16 cellular contexts compared by ENCODE assay signal in the genomic region with DNA sequence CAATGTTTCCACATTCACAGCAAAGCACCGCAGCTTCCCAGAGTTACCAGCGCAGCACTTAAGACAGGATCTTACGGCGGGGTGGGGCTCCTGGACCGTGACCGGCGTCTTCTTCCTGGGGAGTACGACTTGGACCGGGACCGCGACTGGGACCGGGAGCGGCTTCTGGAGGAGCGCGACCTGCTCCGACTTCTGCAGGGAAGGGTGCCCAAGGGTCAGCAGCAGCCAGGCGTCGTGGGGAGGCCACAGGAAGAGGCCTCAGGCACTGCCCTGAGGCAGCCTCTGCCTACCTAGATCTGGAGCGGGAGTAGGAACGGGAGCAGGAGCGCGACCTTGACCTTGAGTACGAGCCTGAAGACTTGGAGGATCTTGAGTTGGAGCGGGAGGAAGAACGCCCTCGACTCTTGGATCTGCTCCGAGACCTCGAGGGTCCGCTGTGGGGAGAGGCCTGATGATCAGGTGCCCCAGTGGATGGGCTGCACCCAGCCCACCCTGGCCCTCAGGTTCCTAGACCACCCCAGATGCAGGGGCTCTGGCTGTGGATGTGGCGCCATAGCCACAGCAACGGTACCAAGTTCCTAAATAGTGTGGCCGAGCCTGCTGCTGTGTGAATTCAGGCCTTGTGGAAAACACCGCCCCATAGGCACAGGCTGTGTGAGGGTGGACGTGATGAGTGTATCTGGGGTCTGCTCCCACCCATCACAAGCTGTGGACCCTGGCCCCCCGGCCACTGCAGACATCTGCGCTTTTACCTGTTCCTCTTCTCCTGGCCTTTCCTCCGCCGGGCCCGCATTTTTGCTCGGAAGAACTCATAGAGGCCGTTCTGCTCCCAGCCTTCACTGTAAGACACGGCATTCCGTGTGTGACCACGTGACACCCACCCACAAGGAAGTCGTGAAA. TPM values are rescaled to one million over a fixed set of nuclear protein-coding genes. Genes with fewer than 3 reads are reported as not detected.
DNase-seq lines count a peak whose midpoint lies in the region; ATAC-seq and TF ChIP-seq lines count a peak whose summit lies in the region.
"Had no signal": no experiment of that assay in that cellular context is flagged by ENCODE, and none has a peak within 500 bp of the region (broad histone marks: within the 10 kb centered on the region; RNA-seq: fewer than 3 reads in every experiment).

No MANE protein-coding gene starts in this region.

- H3K27me3 ChIP-seq in H7 (ENCODE audit: control insufficient read depth, insufficient read depth, low read length), result no peaks in the 10 kb centered on the region
- H3K27me3 ChIP-seq: BE2C had no signal

- no peaks in the 10 kb centered on the region for H3K9me3 ChIP-seq in T-helper 17 cell (ENCODE audit: control insufficient read depth, low read length, poor library complexity, severe bottlenecking)
- H3K9me3 ChIP-seq: BE2C had no signal

- H3K27ac Mint-ChIP-seq in nephron progenitor cell (peak overlapping the region; percentile 54), T-helper 17 cell (no peak overlapping the region)
- H3K27ac Mint-ChIP-seq: CD4-positive, alpha-beta memory T cell had no signal

- H3K36me3 Mint-ChIP-seq in nephron progenitor cell (ENCODE audit: low read depth) (peaks cover 30% of the 10 kb centered on the region), T-helper 17 cell (ENCODE audit: low read depth) (peaks cover 3% of the 10 kb centered on the region)

- H3K36me3 ChIP-seq in H7 (replicated peaks; ENCODE audit: control insufficient read depth, insufficient read depth, low read length), result peaks cover 41% of the 10 kb centered on the region

- no peaks in the 10 kb centered on the region for H3K9me3 Mint-ChIP-seq in nephron progenitor cell
- H3K9me3 Mint-ChIP-seq: CD4-positive, alpha-beta memory T cell had no signal

- no peak for ATAC-seq in T-helper 17 cell

- no peak overlapping the region for H3K4me3 ChIP-seq in H7 (ENCODE audit: insufficient read depth, low read depth, low read length)

- no peak for TF ChIP-seq CTCF in nephron progenitor cell (IDR thresholded peaks at IDR 0.05)

- H3K27me3 Mint-ChIP-seq in nephron progenitor cell (ENCODE audit: low read depth, poor library complexity) (peaks cover 2% of the 10 kb centered on the region), T-helper 17 cell (no peaks in the 10 kb centered on the region)
- H3K27me3 Mint-ChIP-seq: CD4-positive, alpha-beta memory T cell had no signal

- DNase-seq in AG20443 (ENCODE audit: low spot score) (peak; percentile 7), H7 (peak; percentile 38), nephron progenitor cell (no peak), T-helper 17 cell (no peak), NCI-H82 treated with DMSO at 0.1 percent for 48 hours (lab: John Stamatoyannopoulos, UW; ENCODE audit: unreplicated experiment) (no peak), activated gamma-delta T cell (lab: John Stamatoyannopoulos, UW) (no peak)
- DNase-seq: ACHN; BE2C; CD4-positive, alpha-beta memory T cell; DMS79; MM.1S; NCI-H1105; NCI-H1694 treated with DMSO at 0.1 percent for 48 hours; NCI-H748 treated with DMSO at 0.1 percent for 48 hours; Right ventricle myocardium superior had no signal

- H3K4me1 Mint-ChIP-seq in nephron progenitor cell, result no peaks in the 10 kb centered on the region
- H3K4me1 Mint-ChIP-seq in T-helper 17 cell, result peaks cover 4% of the 10 kb centered on the region

- H3K4me3 Mint-ChIP-seq in nephron progenitor cell (no peak overlapping the region), T-helper 17 cell (no peak overlapping the region)
- H3K4me3 Mint-ChIP-seq: CD4-positive, alpha-beta memory T cell had no signal

RNA-seq across cellular contexts. Expression of gene CHERP, which starts 21.9 kb away (rescaled TPM):
- 14.3 and 17.1 TPM in 2 replicates for total RNA-seq in H7 (2014; rRNA removed; shearing (Covaris generic))
- total RNA-seq in T-helper 17 cell, result 10 to 100 TPM; 50.1 to 63.7 TPM

RNA-seq across cellular contexts. Expression of gene C19orf44, which starts 24.1 kb away (rescaled TPM):
- 3.6 and 4.7 TPM in 2 replicates for total RNA-seq in H7 (2014; rRNA removed; shearing (Covaris generic))
- total RNA-seq in T-helper 17 cell, result 1 to 10 TPM; 1.3 to 2.1 TPM

RNA-seq across cellular contexts. Expression of gene CALR3, which starts 24.4 kb away (rescaled TPM):
- 0.52 and 0.97 TPM in 2 replicates for total RNA-seq in H7 (2014; rRNA removed; shearing (Covaris generic))
- total RNA-seq in T-helper 17 cell, result not detected
- total RNA-seq: CD4-positive, alpha-beta memory T cell; G401; Right ventricle myocardium superior had no signal

RNA-seq across cellular contexts. Expression of gene EPS15L1, which starts 48.6 kb away (rescaled TPM):
- total RNA-seq in H7 (2014; rRNA removed; shearing (Covaris generic)), result 12.3 and 13.1 TPM in 2 replicates
- total RNA-seq in T-helper 17 cell, result 10 to 100 TPM; 42.7 to 44.1 TPM

RNA-seq across cellular contexts. Expression of gene SLC35E1, which starts 51.9 kb away (rescaled TPM):
- total RNA-seq in H7 (2014; rRNA removed; shearing (Covaris generic)), result 12.5 and 14.7 TPM in 2 replicates
- total RNA-seq in T-helper 17 cell, result 10 to 100 TPM; 68.1 to 75.9 TPM

Comparison
In these comparisons a context has a peak if more than half of its experiments do, and no peak if none do; other contexts are left out.
1. DNase-seq: peak in AG20443 (single experiment) and H7 (single experiment); none in nephron progenitor cell (single experiment), T-helper 17 cell (0 of 3), NCI-H82 treated with DMSO at 0.1 percent for 48 hours (single experiment) and activated gamma-delta T cell (single experiment).